In the genomic region with DNA sequence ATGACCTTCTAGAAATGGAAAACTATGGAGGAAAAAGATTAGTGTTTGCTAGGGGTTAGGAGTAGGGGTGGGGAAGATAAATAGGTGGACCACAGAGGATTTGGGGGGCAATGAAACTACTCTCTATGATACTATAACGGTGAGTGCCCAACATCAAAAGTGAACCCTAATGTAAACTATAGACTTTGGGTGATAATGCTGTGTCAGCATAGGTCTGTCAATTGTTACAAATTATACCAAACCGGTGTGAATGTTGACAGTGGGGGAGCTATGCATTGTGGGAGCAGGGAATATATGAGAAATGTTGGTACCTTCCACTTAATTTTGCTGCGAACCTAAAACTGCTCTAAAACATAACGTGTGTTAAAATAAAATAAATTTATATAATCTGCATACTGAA, we compare ENCODE assay signal across 24 cellular contexts.
DNase-seq lines count a peak whose midpoint lies in the region; ATAC-seq, FAIRE-seq and TF ChIP-seq lines count a peak whose summit lies in the region.
"Had no signal": no experiment of that assay in that cellular context is flagged by ENCODE, and none has a peak within 500 bp of the region (broad histone marks: within the 10 kb centered on the region; RNA-seq: fewer than 3 reads in every experiment).

No MANE protein-coding gene starts in this region.

- TF ChIP-seq CTCF in HepG2 (CRISPR knock-in tag; IDR thresholded peaks at IDR 0.05) (no peak), right lobe of liver (IDR thresholded peaks at IDR 0.05) (no peak), K562 (IDR thresholded peaks at IDR 0.05 in 2 of 3, conservative IDR thresholded peaks at IDR 0.05 in 1 of 3; ENCODE audit: insufficient read depth in 2 of 3, low read depth in 1 of 3, low read length in 3 of 3) (no peak)

- in situ Hi-C loops in HepG2 (cut with HindIII; ENCODE audit: extremely low pct_ligation_motif_present, low pct_unique_long_range_greater_than_20kb) (no loop called here), K562 (cut with MboI) (no loop called here)

- BruUV-seq in HepG2 (replicated peaks; lab: Mats Ljungman, UMichigan), result no TSS peak
- BruUV-seq in K562 (replicated peaks; lab: Mats Ljungman, UMichigan), result no TSS peak

- POLR2A ChIA-PET in HepG2 (lab: Yijun Ruan, JAX) (no interaction called here), K562 (lab: Yijun Ruan, JAX) (no interaction called here)

- no peak overlapping the region for H3K4me2 ChIP-seq in HepG2 (ENCODE audit: low read depth, low read length)
- H3K4me2 ChIP-seq in K562 (ENCODE audit: insufficient read depth, low read length), result no peak overlapping the region
- H3K4me2 ChIP-seq: BLaER1 had no signal

- 14% methylated on average over 4 of the region's 4 CpGs for WGBS in HepG2 (ENCODE audit: low lambda C conversion rate)
- 71% methylated on average over 4 of the region's 4 CpGs for WGBS in right lobe of liver (ENCODE audit: insufficient coverage, low coverage, low lambda C conversion rate, missing lambda C conversion rate)
- WGBS in K562 (ENCODE audit: insufficient coverage, low coverage, missing lambda C conversion rate), result 3% methylated on average over 4 of the region's 4 CpGs

- CTCF ChIA-PET in HepG2 (lab: Yijun Ruan, JAX; ENCODE audit: low intra/inter-chr PET ratio, low total read pairs), result no interaction called here
- CTCF ChIA-PET in K562 (lab: Yijun Ruan, JAX; ENCODE audit: low intra/inter-chr PET ratio), result no interaction called here

- FAIRE-seq in HepG2 (lab: Jason Lieb, UNC), result no peak
- FAIRE-seq in K562 (lab: Jason Lieb, UNC), result no peak
- FAIRE-seq: GM12878, GM12892, GM18507 had no signal

- H3K4me1 ChIP-seq in HepG2 (ENCODE audit: insufficient read depth, low read length) (no peaks in the 10 kb centered on the region), right lobe of liver (no peaks in the 10 kb centered on the region), K562 (replicated peaks in 1 of 2; ENCODE audit: control insufficient read depth in 2 of 2, insufficient read depth in 2 of 2, low read length in 2 of 2) (no peaks in the 10 kb centered on the region)
- H3K4me1 ChIP-seq: BE2C, BLaER1 had no signal

- H3K9me3 ChIP-seq in HepG2 (ENCODE audit: low read length) (no peaks in the 10 kb centered on the region), right lobe of liver (no peaks in the 10 kb centered on the region), K562 (replicated peaks; ENCODE audit: control insufficient read depth, insufficient read depth, low read depth, low read length) (no peaks in the 10 kb centered on the region)
- H3K9me3 ChIP-seq: BE2C, BLaER1 had no signal

- H3K36me3 ChIP-seq in HepG2 (replicated peaks in 1 of 2; ENCODE audit: control insufficient read depth in 1 of 2, insufficient read depth in 2 of 2, low read length in 2 of 2) (no peaks in the 10 kb centered on the region), right lobe of liver (no peaks in the 10 kb centered on the region), K562 (ENCODE audit: control insufficient read depth, insufficient read depth, low read length) (no peaks in the 10 kb centered on the region)
- H3K36me3 ChIP-seq: BE2C, BLaER1 had no signal

- intact Hi-C loops in HepG2 (cut with micrococcal nuclease; ENCODE audit: unreplicated experiment), result no loop called here
- intact Hi-C loops in right lobe of liver (cut with DNase I), result no loop called here
- intact Hi-C loops in K562 (cut with micrococcal nuclease), result no loop called here

- TF ChIP-seq RAD21 in HepG2 (CRISPR knock-in tag; IDR thresholded peaks at IDR 0.05), result no peak
- no peak for TF ChIP-seq RAD21 in K562 (CRISPR knock-in tag; conservative IDR thresholded peaks at IDR 0.05 in 1 of 2, IDR thresholded peaks at IDR 0.05 in 1 of 2)

- H3K9me1 ChIP-seq in K562 (ENCODE audit: control insufficient read depth, insufficient read depth, low read length), result no peaks in the 10 kb centered on the region

- H3K79me2 ChIP-seq in HepG2 (ENCODE audit: insufficient read depth, low read length) (no peaks in the 10 kb centered on the region), K562 (ENCODE audit: control insufficient read depth, insufficient read depth, low read length) (no peaks in the 10 kb centered on the region)

- H4K20me1 ChIP-seq in HepG2 (ENCODE audit: insufficient read depth, low read length), result no peaks in the 10 kb centered on the region
- H4K20me1 ChIP-seq in K562 (replicated peaks; ENCODE audit: control insufficient read depth, insufficient read depth, low read length), result no peaks in the 10 kb centered on the region
- H4K20me1 ChIP-seq: BLaER1 had no signal

- ATAC-seq in HepG2 (no peak), right lobe of liver (no peak), K562 (no peak), HG03045 (IDR thresholded peaks at IDR 0.05; ENCODE audit: unreplicated experiment) (no peak)
- ATAC-seq: GM12878 had no signal

- no peaks in the 10 kb centered on the region for H3K27me3 ChIP-seq in HepG2 (ENCODE audit: control insufficient read depth in 1 of 2, insufficient read depth in 2 of 2, low read length in 2 of 2)
- H3K27me3 ChIP-seq in right lobe of liver, result no peaks in the 10 kb centered on the region
- H3K27me3 ChIP-seq in K562 (ENCODE audit: control insufficient read depth in 2 of 2, insufficient read depth in 2 of 2, low read length in 2 of 2), result no peaks in the 10 kb centered on the region
- H3K27me3 ChIP-seq: BE2C, BLaER1 had no signal

- H3K9ac ChIP-seq in HepG2 (ENCODE audit: insufficient read depth, low read depth, low read length), result no peak overlapping the region
- H3K9ac ChIP-seq in K562 (ENCODE audit: insufficient read depth in 1 of 2, low read depth in 2 of 2, low read length in 2 of 2), result no peak overlapping the region
- H3K9ac ChIP-seq: BLaER1 had no signal

- H3K27ac ChIP-seq in HepG2 (ENCODE audit: extremely low read length, insufficient read depth, low read length) (no peak overlapping the region), right lobe of liver (no peak overlapping the region), K562 (ENCODE audit: extremely low read depth, low read depth, low read length) (no peak overlapping the region)
- H3K27ac ChIP-seq: 22Rv1, BLaER1 had no signal

- H2AFZ ChIP-seq in HepG2 (ENCODE audit: low read length), result no peak overlapping the region
- no peak overlapping the region for H2AFZ ChIP-seq in K562 (ENCODE audit: low read depth, low read length)

- TF ChIP-seq POLR2A in HepG2 (IDR thresholded peaks at IDR 0.05; ENCODE audit: insufficient read depth in 1 of 2, low read depth in 2 of 2, low read length in 2 of 2) (no peak), right lobe of liver (IDR thresholded peaks at IDR 0.05) (no peak), K562 (conservative IDR thresholded peaks at IDR 0.05) (no peak)

- TF ChIP-seq EP300 in HepG2 (IDR thresholded peaks at IDR 0.05; ENCODE audit: low read depth in 2 of 2, low read length in 2 of 2) (no peak), HepG2 (CRISPR knock-in tag; IDR thresholded peaks at IDR 0.05; ENCODE audit: borderline replicate concordance) (no peak), K562 (IDR thresholded peaks at IDR 0.05; ENCODE audit: low read length) (no peak)

- DNase-seq in HepG2 (ENCODE audit: low spot score) (no peak), right lobe of liver (no peak), K562 (ENCODE audit: extremely low read depth in 1 of 4, low spot score in 3 of 4) (no peak), NCI-H2227 (lab: John Stamatoyannopoulos, UW; ENCODE audit: unreplicated experiment) (no peak)
- DNase-seq: ACHN; BE2C; C1 segment of cervical spinal cord; CD4-positive, alpha-beta memory T cell; CD4-positive, CD25-positive, alpha-beta regulatory T cell; CD8-positive, alpha-beta memory T cell; COR-L47; DMS 273 treated with DMSO at 0.1 percent for 48 hours; DMS153; DMS53; DMS79; DND-41; EL; GDM1 had no signal

- H3K4me3 ChIP-seq in HepG2 (replicated peaks in 1 of 3; ENCODE audit: insufficient read depth in 1 of 3, low read depth in 2 of 3, low read length in 3 of 3) (no peak overlapping the region), right lobe of liver (no peak overlapping the region), K562 (no peak overlapping the region)
- H3K4me3 ChIP-seq: BLaER1, GM12878 had no signal

TF ChIP-seq in HepG2, 621 proteins besides CTCF, POLR2A, EP300 and RAD21 (continues in another document):
- TF ChIP-seq IKZF1 (IDR thresholded peaks at IDR 0.05), result no peak
- TF ChIP-seq, protein P1, sequence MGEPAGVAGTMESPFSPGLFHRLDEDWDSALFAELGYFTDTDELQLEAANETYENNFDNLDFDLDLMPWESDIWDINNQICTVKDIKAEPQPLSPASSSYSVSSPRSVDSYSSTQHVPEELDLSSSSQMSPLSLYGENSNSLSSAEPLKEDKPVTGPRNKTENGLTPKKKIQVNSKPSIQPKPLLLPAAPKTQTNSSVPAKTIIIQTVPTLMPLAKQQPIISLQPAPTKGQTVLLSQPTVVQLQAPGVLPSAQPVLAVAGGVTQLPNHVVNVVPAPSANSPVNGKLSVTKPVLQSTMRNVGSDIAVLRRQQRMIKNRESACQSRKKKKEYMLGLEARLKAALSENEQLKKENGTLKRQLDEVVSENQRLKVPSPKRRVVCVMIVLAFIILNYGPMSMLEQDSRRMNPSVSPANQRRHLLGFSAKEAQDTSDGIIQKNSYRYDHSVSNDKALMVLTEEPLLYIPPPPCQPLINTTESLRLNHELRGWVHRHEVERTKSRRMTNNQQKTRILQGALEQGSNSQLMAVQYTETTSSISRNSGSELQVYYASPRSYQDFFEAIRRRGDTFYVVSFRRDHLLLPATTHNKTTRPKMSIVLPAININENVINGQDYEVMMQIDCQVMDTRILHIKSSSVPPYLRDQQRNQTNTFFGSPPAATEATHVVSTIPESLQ (CRISPR knock-in tag; conservative IDR thresholded peaks at IDR 0.05), result no peak
- TF ChIP-seq ZBTB38 (CRISPR knock-in tag; IDR thresholded peaks at IDR 0.05), result no peak
- peak; percentile 93 for TF ChIP-seq MAFF (IDR thresholded peaks at IDR 0.05; ENCODE audit: low read depth, low read length)

TF ChIP-seq in K562, 482 proteins besides CTCF, POLR2A, EP300 and RAD21 (continues in another document):
- TF ChIP-seq C11orf30 (IDR thresholded peaks at IDR 0.05; ENCODE audit: low read depth), result peak; percentile 72
- TF ChIP-seq ZNF696 (CRISPR knock-in tag; conservative IDR thresholded peaks at IDR 0.05), result no peak
- no peak for TF ChIP-seq XRCC5 (IDR thresholded peaks at IDR 0.05; ENCODE audit: low read depth, low read length)
- TF ChIP-seq, protein P2, sequence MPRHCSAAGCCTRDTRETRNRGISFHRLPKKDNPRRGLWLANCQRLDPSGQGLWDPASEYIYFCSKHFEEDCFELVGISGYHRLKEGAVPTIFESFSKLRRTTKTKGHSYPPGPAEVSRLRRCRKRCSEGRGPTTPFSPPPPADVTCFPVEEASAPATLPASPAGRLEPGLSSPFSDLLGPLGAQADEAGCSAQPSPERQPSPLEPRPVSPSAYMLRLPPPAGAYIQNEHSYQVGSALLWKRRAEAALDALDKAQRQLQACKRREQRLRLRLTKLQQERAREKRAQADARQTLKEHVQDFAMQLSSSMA (CRISPR knock-in tag; IDR thresholded peaks at IDR 0.05), result no peak
- no peak for TF ChIP-seq BMI1 (IDR thresholded peaks at IDR 0.05; ENCODE audit: low read length)

Comparison
In these comparisons a context has a peak if more than half of its experiments do, and no peak if none do; other contexts are left out.
1. Of the 241 proteins assayed by ChIP-seq in both HepG2 and K562: peak only in HepG2: none; only in K562: MAFG; in both: MAFF and MAFK; in neither: 238.